ENCODE assay signal across 27 cellular contexts in genomic region chr7:4430227-4430626, GRCh38.
"Had no signal": no experiment of that assay in that cellular context is flagged by ENCODE, and none has a peak within 500 bp of the region (broad histone marks: within the 10 kb centered on the region; RNA-seq: fewer than 3 reads in every experiment).

No MANE protein-coding gene starts in this region.

- H3K9me3 ChIP-seq: colonic mucosa had no signal

- H3K27me3 ChIP-seq: colonic mucosa, foreskin keratinocyte, gastrocnemius medialis, heart left ventricle, heart right ventricle, hepatocyte had no signal

- H3K79me2 ChIP-seq: hepatocyte had no signal

- H3K4me1 ChIP-seq: colonic mucosa, esophagus muscularis mucosa, esophagus squamous epithelium, foreskin keratinocyte, gastrocnemius medialis, gastroesophageal sphincter, heart left ventricle, heart right ventricle had no signal

- H3K4me3 Mint-ChIP-seq: dendritic cell treated with granulocyte-macrophage colony-stimulating factor and Interleukin-4, amounts not matched to agents 40 ng/mL and 50 ng/mL, for 4 days; effector memory CD8-positive, alpha-beta T cell; endodermal cell had no signal

- H3K36me3 ChIP-seq: colonic mucosa, esophagus muscularis mucosa, esophagus squamous epithelium, gastrocnemius medialis, gastroesophageal sphincter, heart left ventricle, heart right ventricle had no signal

- H3K4me3 ChIP-seq: colonic mucosa, coronary artery, dorsolateral prefrontal cortex, esophagus muscularis mucosa, esophagus squamous epithelium, gastrocnemius medialis, gastroesophageal sphincter, heart left ventricle, heart right ventricle, hepatocyte had no signal

- H2AFZ ChIP-seq: hepatocyte had no signal

- H3K27me3 Mint-ChIP-seq: dendritic cell treated with granulocyte-macrophage colony-stimulating factor and Interleukin-4, amounts not matched to agents 40 ng/mL and 50 ng/mL, for 4 days had no signal

- H3K27ac ChIP-seq: colonic mucosa, coronary artery, dorsolateral prefrontal cortex, epithelial cell of prostate, esophagus muscularis mucosa, esophagus squamous epithelium, foreskin keratinocyte, gastrocnemius medialis, gastroesophageal sphincter, heart left ventricle, heart right ventricle, hepatocyte had no signal

- ATAC-seq: effector memory CD8-positive, alpha-beta T cell; esophagus mucosa; foreskin keratinocyte; gastrocnemius medialis; gastroesophageal sphincter; heart left ventricle; heart right ventricle had no signal

- H3K27ac Mint-ChIP-seq: dendritic cell treated with granulocyte-macrophage colony-stimulating factor and Interleukin-4, amounts not matched to agents 40 ng/mL and 50 ng/mL, for 4 days; effector memory CD8-positive, alpha-beta T cell; endodermal cell had no signal

- FAIRE-seq: endothelial cell of umbilical vein had no signal

- H3K4me2 ChIP-seq: hepatocyte had no signal

- DNase-seq: colonic mucosa; cortex of kidney; dermis blood vessel endothelial cell; dorsolateral prefrontal cortex; effector CD4-positive, alpha-beta T cell; effector CD8-positive, alpha-beta T cell; effector memory CD4-positive, alpha-beta T cell; effector memory CD8-positive, alpha-beta T cell; endodermal cell; erythroblast; esophagus squamous epithelium; foreskin fibroblast; foreskin keratinocyte; foreskin melanocyte; gastrocnemius medialis; glutamatergic neuron; head of caudate nucleus; heart left ventricle; heart right ventricle had no signal
